Comparison of ENCODE assay signal across 8 cellular contexts in genomic region chr19:8505680-8506401, GRCh38. TPM values are rescaled to one million over a fixed set of nuclear protein-coding genes. Genes with fewer than 3 reads are reported as not detected.
DNase-seq lines count a peak whose midpoint lies in the region; ATAC-seq and TF ChIP-seq lines count a peak whose summit lies in the region.

No MANE protein-coding gene starts in this region.

- H3K27ac ChIP-seq in OCI-LY3 (ENCODE audit: low read length), result peak overlapping the region; percentile 43
- peak overlapping the region in 1 of 2 donors; percentile 27 for H3K27ac ChIP-seq in esophagus (ENCODE audit: low read depth in 2 of 2, low read length in 1 of 2)

- H3K4me1 ChIP-seq in OCI-LY3 (ENCODE audit: low read length), result peaks cover 13% of the 10 kb centered on the region; the same call in 1 of the 2 replicates
- peaks cover 0 to 7% of the 10 kb centered on the region in 2 donors for H3K4me1 ChIP-seq in esophagus (ENCODE audit: control insufficient read depth in 2 of 2, insufficient read depth in 2 of 2, low read length in 1 of 2)
- peaks cover 13% of the 10 kb centered on the region for H3K4me1 ChIP-seq in mucosa of stomach (ENCODE audit: control insufficient read depth, insufficient read depth, low read length)

- no peaks in the 10 kb centered on the region for H3K9me3 ChIP-seq in OCI-LY3 (ENCODE audit: insufficient read depth, low read length)
- H3K9me3 ChIP-seq in esophagus (ENCODE audit: control insufficient read depth in 2 of 2, insufficient read depth in 1 of 2, low read depth in 1 of 2, low read length in 1 of 2), result no peaks in the 10 kb centered on the region
- no peaks in the 10 kb centered on the region for H3K9me3 ChIP-seq in mucosa of stomach (ENCODE audit: control insufficient read depth, low read length)

- peak; percentile 69 for DNase-seq in G401 (ENCODE audit: low spot score)
- peak; percentile 82 for DNase-seq in activated T-cell treated with anti-CD3 and anti-CD28 coated beads, Interleukin-2, amount 50 U/mL, for 1 hour
- DNase-seq in stimulated activated CD8-positive, alpha-beta memory T cell treated with anti-CD3 and anti-CD28 coated beads, Interleukin-4, amount 100 ng/mL, for 48 hours, result peak; percentile 87

- H3K4me3 ChIP-seq in OCI-LY3 (ENCODE audit: low read length), result peak overlapping the region; percentile 84
- peak overlapping the region; percentile 38 to 53 for H3K4me3 ChIP-seq in esophagus (ENCODE audit: low read depth in 1 of 2, low read length in 2 of 2)
- peak overlapping the region; percentile 36 for H3K4me3 ChIP-seq in mucosa of stomach (ENCODE audit: low read length)

- peak overlapping the region; percentile 92 for H2AFZ ChIP-seq in OCI-LY3 (ENCODE audit: low read depth, low read length)

- ATAC-seq in HG03432 (IDR thresholded peaks at IDR 0.05; ENCODE audit: unreplicated experiment) (peak; percentile 53), HG02610 (IDR thresholded peaks at IDR 0.05; ENCODE audit: unreplicated experiment) (no peak)

- H3K9ac ChIP-seq in OCI-LY3 (ENCODE audit: low read length), result peak overlapping the region; percentile 71
- peak overlapping the region; percentile 25 for H3K9ac ChIP-seq in mucosa of stomach (ENCODE audit: low read length)

- no peaks in the 10 kb centered on the region for H3K79me2 ChIP-seq in OCI-LY3 (ENCODE audit: low read length)

- H3K27me3 ChIP-seq in OCI-LY3 (ENCODE audit: low read depth, low read length) (no peaks in the 10 kb centered on the region), esophagus (ENCODE audit: control insufficient read depth in 1 of 2, insufficient read depth in 2 of 2, low read length in 2 of 2) (no peaks in the 10 kb centered on the region), mucosa of stomach (ENCODE audit: control insufficient read depth, insufficient read depth, low read length) (no peaks in the 10 kb centered on the region)

- H3K36me3 ChIP-seq in OCI-LY3 (replicated peaks; ENCODE audit: low read depth, low read length) (no peaks in the 10 kb centered on the region), esophagus (ENCODE audit: control insufficient read depth in 2 of 2, insufficient read depth in 2 of 2, low read length in 1 of 2) (peaks cover 0 to 3% of the 10 kb centered on the region in 2 donors), mucosa of stomach (ENCODE audit: control insufficient read depth, insufficient read depth, low read length) (no peaks in the 10 kb centered on the region)

- peak; percentile 95 for TF ChIP-seq CTCF in OCI-LY3 (IDR thresholded peaks at IDR 0.05; ENCODE audit: low read depth, low read length)

- in situ Hi-C loops in G401 (cut with HindIII; ENCODE audit: low sequenced_read_pairs), result no loop called here

- 1% methylated on average over 56 of the region's 56 CpGs for WGBS in esophagus, 2 donors

- peak overlapping the region; percentile 89 for H3K4me2 ChIP-seq in OCI-LY3 (ENCODE audit: low read length)

- H4K20me1 ChIP-seq in OCI-LY3 (ENCODE audit: insufficient read depth, low read length), result no peaks in the 10 kb centered on the region

RNA-seq across cellular contexts. Expression of gene PRAM1, which starts 3.4 kb away (rescaled TPM):
- not detected in 2 replicates for total RNA-seq in G401 (2014; rRNA removed; shearing (Covaris generic))
- polyA plus RNA-seq in esophagus, result 1 to 10 TPM in 1 of 2 donors, under 1 TPM in 1; 0.28 to 1.4 TPM

RNA-seq across cellular contexts. Expression of gene ZNF414, which starts 8.1 kb away (rescaled TPM):
- not detected in 2 replicates for total RNA-seq in G401 (2014; rRNA removed; shearing (Covaris generic))
- 10 to 100 TPM; 22.6 to 27.2 TPM for polyA plus RNA-seq in esophagus
